In genomic region chr13:97285221-97285955, GRCh38 we compare ENCODE assay signal across 17 cellular contexts.
DNase-seq lines count a peak whose midpoint lies in the region; ATAC-seq, FAIRE-seq and TF ChIP-seq lines count a peak whose summit lies in the region.
"Had no signal": no experiment of that assay in that cellular context is flagged by ENCODE, and none has a peak within 500 bp of the region (broad histone marks: within the 10 kb centered on the region; RNA-seq: fewer than 3 reads in every experiment).

No MANE protein-coding gene starts in this region.

- 83 to 86% methylated on average over 6 of the region's 6 CpGs for WGBS in transverse colon (ENCODE audit: low coverage in 1 of 2), 2 donors

- TF ChIP-seq EP300 in transverse colon (IDR thresholded peaks at IDR 0.05; ENCODE audit: low read depth) = no peak

- intact Hi-C loops in dorsolateral prefrontal cortex (cut with DNase I) (no loop called here), transverse colon (cut with DNase I; ENCODE audit: low total_unique reads) (loop anchor here (10.0 kb wide), 1 partner anchor 49 kb away; no protein-coding TSS in a partner anchor)

- H3K27me3 ChIP-seq in dorsolateral prefrontal cortex = no peaks in the 10 kb centered on the region
- no peaks in the 10 kb centered on the region for H3K27me3 ChIP-seq in rectal smooth muscle tissue (ENCODE audit: control insufficient read depth, insufficient read depth, low read length)
- H3K27me3 ChIP-seq in transverse colon = no peaks in the 10 kb centered on the region

- H3K4me1 ChIP-seq in rectal smooth muscle tissue (ENCODE audit: control insufficient read depth, insufficient read depth, low read length) (peaks cover 36% of the 10 kb centered on the region), transverse colon (peaks cover 11 to 43% (median 31%) of the 10 kb centered on the region in 4 donors)

- ATAC-seq in GM18517 (IDR thresholded peaks at IDR 0.05; ENCODE audit: unreplicated experiment) = no peak
- ATAC-seq: Right ventricle myocardium inferior had no signal

- H3K27ac ChIP-seq in dorsolateral prefrontal cortex = peak overlapping the region in 39 of 59 donors; percentile 0 to 78 (median 44)
- H3K27ac ChIP-seq in rectal smooth muscle tissue (ENCODE audit: low read depth, low read length) = peak overlapping the region; percentile 15
- H3K27ac ChIP-seq in transverse colon = peak overlapping the region in 1 of 4 donors; percentile 11
- H3K27ac ChIP-seq: KMS-11, PC-9 had no signal

- TF ChIP-seq CTCF in dorsolateral prefrontal cortex (IDR thresholded peaks at IDR 0.05 in 54 of 56, conservative IDR thresholded peaks at IDR 0.05 in 2 of 56; ENCODE audit: low read depth in 1 of 56, partially characterized antibody in 56 of 56) (no peak), transverse colon (IDR thresholded peaks at IDR 0.05) (no peak)

- H3K9me3 ChIP-seq in transverse colon = no peaks in the 10 kb centered on the region

- no peak overlapping the region for H3K4me3 ChIP-seq in dorsolateral prefrontal cortex
- no peak overlapping the region for H3K4me3 ChIP-seq in rectal smooth muscle tissue (ENCODE audit: low read length)
- no peak overlapping the region for H3K4me3 ChIP-seq in transverse colon
- H3K4me3 ChIP-seq: PC-9 had no signal

- H3K36me3 ChIP-seq in rectal smooth muscle tissue (ENCODE audit: control insufficient read depth, insufficient read depth, low read length) (no peaks in the 10 kb centered on the region), transverse colon (no peaks in the 10 kb centered on the region)

- H3K9ac ChIP-seq in rectal smooth muscle tissue (ENCODE audit: low read length) = no peak overlapping the region
- H3K9ac ChIP-seq: KMS-11 had no signal

- DNase-seq in H54 (ENCODE audit: insufficient read length, low spot score) (no peak), NCI-H69 (lab: John Stamatoyannopoulos, UW) (peak; percentile 26), dorsolateral prefrontal cortex (no peak), transverse colon (no peak), GM03348 (ENCODE audit: low spot score) (no peak)
- DNase-seq: CD4-positive, alpha-beta memory T cell; H7; MM.1S; NCI-H1105 treated with DMSO at 0.1 percent for 48 hours; NCI-H1930; NCI-H526; PC-9 had no signal

- in situ Hi-C loops in transverse colon (cut with MboI; ENCODE audit: low pct_ligation_motif_present in 1 of 4, low pct_unique_long_range_greater_than_20kb in 1 of 4, low sequenced_read_pairs in 3 of 4) = loop anchor here in 1 of 4 donors (10.0 kb wide), 1 partner anchor 59 kb away; no protein-coding TSS in a partner anchor

- no peak for TF ChIP-seq POLR2A in H54 (IDR thresholded peaks at IDR 0.05; ENCODE audit: low read depth, low read length)
- TF ChIP-seq POLR2A in transverse colon (IDR thresholded peaks at IDR 0.05) = no peak

- peak; percentile 93 for FAIRE-seq in H54 (lab: Jason Lieb, UNC)
- FAIRE-seq: D721Med had no signal
